ENCODE assay signal across 11 cellular contexts in genomic region chr10:95431900-95432342, GRCh38.
DNase-seq lines count a peak whose midpoint lies in the region; ATAC-seq, FAIRE-seq and TF ChIP-seq lines count a peak whose summit lies in the region.
"Had no signal": no experiment of that assay in that cellular context is flagged by ENCODE, and none has a peak within 500 bp of the region (broad histone marks: within the 10 kb centered on the region; RNA-seq: fewer than 3 reads in every experiment).

No MANE protein-coding gene starts in this region.

- H3K9me3 ChIP-seq in GM12878 (replicated peaks; ENCODE audit: control insufficient read depth, insufficient read depth, low read length) (no peaks in the 10 kb centered on the region), endodermal cell (ENCODE audit: control insufficient read depth, low read length) (no peaks in the 10 kb centered on the region)

- H3K9me3 Mint-ChIP-seq in endodermal cell: no peaks in the 10 kb centered on the region

- no peak overlapping the region for H3K18ac ChIP-seq in mesendoderm (ENCODE audit: low read length)

- no peak overlapping the region for H4K5ac ChIP-seq in mesendoderm (ENCODE audit: low read length)

- H3K4ac ChIP-seq in mesendoderm (ENCODE audit: low read depth, low read length): no peak overlapping the region

- H3K4me2 ChIP-seq in GM12878 (ENCODE audit: control insufficient read depth, insufficient read depth): peak overlapping the region; percentile 11; the same call in 1 of the 2 replicates
- H3K4me2 ChIP-seq in mesendoderm (ENCODE audit: low read length): no peak overlapping the region

- no peak for TF ChIP-seq RAD21 in GM12878 (IDR thresholded peaks at IDR 0.05; ENCODE audit: insufficient read depth, low read depth, low read length)

- H2BK5ac ChIP-seq in mesendoderm (ENCODE audit: low read length): no peak overlapping the region

- 26% methylated on average over 4 of the region's 4 CpGs for WGBS in GM12878 (ENCODE audit: insufficient coverage, insufficient replicate concordance, low lambda C conversion rate, missing lambda C conversion rate)
- WGBS in endodermal cell (ENCODE audit: insufficient coverage in 1 of 2, insufficient read length in 1 of 2), 2 experiments: 67 to 98% methylated on average over 1 to 4 of the region's 4 CpGs
- WGBS in mesendoderm (ENCODE audit: extremely low coverage, insufficient coverage, low lambda C conversion rate): no CpG with 5 or more reads among the region's 4 CpGs

- H3K4me3 ChIP-seq in GM12878: no peak overlapping the region
- H3K4me3 ChIP-seq in endodermal cell (ENCODE audit: low read length): no peak overlapping the region
- no peak overlapping the region for H3K4me3 ChIP-seq in mesendoderm (ENCODE audit: low read length)
- H3K4me3 ChIP-seq: skin epidermis had no signal

- TF ChIP-seq CTCF in GM12878 (IDR thresholded peaks at IDR 0.05 in 2 of 3, conservative IDR thresholded peaks at IDR 0.05 in 1 of 3; ENCODE audit: control insufficient read depth in 2 of 3, extremely low read depth in 1 of 3, insufficient read depth in 1 of 3, low read depth in 3 of 3, low read length in 3 of 3): no peak
- TF ChIP-seq CTCF in endodermal cell (conservative IDR thresholded peaks at IDR 0.05): no peak

- no peak overlapping the region for H3K4me3 Mint-ChIP-seq in endodermal cell

- CTCF ChIA-PET in GM12878 (lab: Yijun Ruan, JAX): interaction anchor here (0.8 to 6.9 kb wide), 12 partner anchors 11 to 170 kb away, joined by 3 to 147 read pairs (median 18); no protein-coding TSS in a partner anchor

- no peak overlapping the region for H2BK15ac ChIP-seq in mesendoderm (replicated peaks; ENCODE audit: low read depth)

- H3K4me1 Mint-ChIP-seq in endodermal cell: peaks cover 16% of the 10 kb centered on the region

- H3K79me2 ChIP-seq in GM12878 (ENCODE audit: control insufficient read depth, insufficient read depth, low read length) (no peaks in the 10 kb centered on the region), mesendoderm (ENCODE audit: control insufficient read depth, insufficient read depth, low read length) (no peaks in the 10 kb centered on the region)

- H3K56ac ChIP-seq in mesendoderm (ENCODE audit: low read length): no peak overlapping the region

- peaks cover 0 to 3% of the 10 kb centered on the region in 2 experiments; a peak in 1 of 4 replicates for H3K27me3 ChIP-seq in GM12878 (replicated peaks in 1 of 2; ENCODE audit: control insufficient read depth in 2 of 2, insufficient read depth in 2 of 2, low read length in 1 of 2)
- no peaks in the 10 kb centered on the region for H3K27me3 ChIP-seq in endodermal cell (ENCODE audit: control insufficient read depth, insufficient read depth, low read length, poor library complexity, severe bottlenecking)
- no peaks in the 10 kb centered on the region for H3K27me3 ChIP-seq in mesendoderm (ENCODE audit: insufficient read depth, low read length, poor library complexity)

- no peak for FAIRE-seq in GM12878 (lab: Jason Lieb, UNC)
- FAIRE-seq: D721Med had no signal

- H3K36me3 ChIP-seq in GM12878 (ENCODE audit: control insufficient read depth in 2 of 2, insufficient read depth in 2 of 2, low read length in 1 of 2) (no peaks in the 10 kb centered on the region), endodermal cell (ENCODE audit: control insufficient read depth, insufficient read depth, low read length) (no peaks in the 10 kb centered on the region), mesendoderm (ENCODE audit: control insufficient read depth, insufficient read depth, low read length) (no peaks in the 10 kb centered on the region)

- TF ChIP-seq POLR2A in GM12878 (IDR thresholded peaks at IDR 0.05; ENCODE audit: low read depth, low read length): no peak

- H2AK5ac ChIP-seq in mesendoderm (ENCODE audit: low read length): no peak overlapping the region

- no peaks in the 10 kb centered on the region for H3K27me3 Mint-ChIP-seq in endodermal cell (ENCODE audit: insufficient read depth)

- H2AFZ ChIP-seq in GM12878 (ENCODE audit: control insufficient read depth, low read depth, low read length): no peak overlapping the region

- RAD21 ChIA-PET in GM12878 (lab: Charles Lee; ENCODE audit: unreplicated experiment): interaction anchor here (1.0 to 4.6 kb wide), 6 partner anchors 13 to 168 kb away, joined by 3 to 54 read pairs (median 14); no protein-coding TSS in a partner anchor

- SMC1A ChIA-PET in GM12878 (lab: Charles Lee; ENCODE audit: uncharacterized antibody, unreplicated experiment): interaction anchor here (0.9 to 5.1 kb wide), 9 partner anchors 12 to 172 kb away, joined by 3 to 81 read pairs (median 12); no protein-coding TSS in a partner anchor

- H3K4me1 ChIP-seq in GM12878 (ENCODE audit: control insufficient read depth, insufficient read depth, low read length): peaks cover 7% of the 10 kb centered on the region
- peaks cover 9% of the 10 kb centered on the region for H3K4me1 ChIP-seq in endodermal cell (ENCODE audit: control insufficient read depth, insufficient read depth, low read length)
- H3K4me1 ChIP-seq in mesendoderm (ENCODE audit: control insufficient read depth, low read depth, low read length): no peaks in the 10 kb centered on the region

- H3K27ac ChIP-seq in GM12878 (ENCODE audit: control insufficient read depth, insufficient read depth) (no peak overlapping the region), endodermal cell (ENCODE audit: low read depth, low read length) (no peak overlapping the region), mesendoderm (ENCODE audit: low read depth, low read length) (no peak overlapping the region)
- H3K27ac ChIP-seq: skin epidermis had no signal

- intact Hi-C loops in GM12878 (cut with micrococcal nuclease; ENCODE audit: unreplicated experiment): loop anchor here (5.0 kb wide), 1 partner anchor 60 kb away; no protein-coding TSS in a partner anchor

- no TSS peak for BruUV-seq in GM12878 (replicated peaks; lab: Mats Ljungman, UMichigan)

- TF ChIP-seq EP300 in GM12878 (IDR thresholded peaks at IDR 0.05; ENCODE audit: borderline replicate concordance in 1 of 2, control insufficient read depth in 1 of 2, low read depth in 2 of 2, low read length in 2 of 2): peak; percentile 60 to 63

- H3K36me3 Mint-ChIP-seq in endodermal cell (ENCODE audit: low read depth): no peaks in the 10 kb centered on the region

- H4K8ac ChIP-seq in mesendoderm (ENCODE audit: low read depth, low read length): no peak overlapping the region

- H3K9ac ChIP-seq in GM12878 (ENCODE audit: control insufficient read depth, insufficient read depth, low read length): no peak overlapping the region
- no peak overlapping the region for H3K9ac ChIP-seq in endodermal cell (ENCODE audit: extremely low read depth, low read length, poor library complexity, severe bottlenecking)
- H3K9ac ChIP-seq in mesendoderm (ENCODE audit: low read length): no peak overlapping the region

- no peaks in the 10 kb centered on the region for H3K79me1 ChIP-seq in mesendoderm (ENCODE audit: low read length)

- DNase-seq in GM12878 (ENCODE audit: low read depth, low spot score): peak; percentile 66
- DNase-seq in renal cortical epithelial cell (ENCODE audit: low read depth): peak; percentile 79
- DNase-seq in endodermal cell: no peak
- no peak for DNase-seq in mesendoderm
- no peak for DNase-seq in NCI-H2227 treated with DMSO at 0.1 percent for 48 hours (lab: John Stamatoyannopoulos, UW)
- no peak for DNase-seq in SK-N-DZ (ENCODE audit: low spot score)
- DNase-seq: dermis blood vessel endothelial cell had no signal

- H3K23ac ChIP-seq in mesendoderm (ENCODE audit: low read length): no peak overlapping the region

- POLR2A ChIA-PET in GM12878 (lab: Charles Lee): interaction anchor here (0.5 kb wide), 1 partner anchor 293 kb away, joined by 3 read pairs; no protein-coding TSS in a partner anchor

- ATAC-seq in GM18858 (IDR thresholded peaks at IDR 0.05; ENCODE audit: unreplicated experiment) (peak; percentile 57), HG02798 (IDR thresholded peaks at IDR 0.05; ENCODE audit: poor library complexity, unreplicated experiment) (peak; percentile 73), GM12878 (peak; percentile 76)

- no peak overlapping the region for H3K27ac Mint-ChIP-seq in endodermal cell

- in situ Hi-C loops in GM12878 (cut with MboI): no loop called here

- H4K20me1 ChIP-seq in GM12878 (ENCODE audit: control insufficient read depth, insufficient read depth): no peaks in the 10 kb centered on the region

- H2BK120ac ChIP-seq in mesendoderm (ENCODE audit: low read depth, low read length): no peak overlapping the region

TF ChIP-seq in GM12878, 131 proteins besides CTCF, POLR2A, EP300 and RAD21 (continues in another document):
- TF ChIP-seq CREB1 (IDR thresholded peaks at IDR 0.05; ENCODE audit: low read depth) (no peak), SMAD5 (IDR thresholded peaks at IDR 0.05; ENCODE audit: low read depth) (no peak), MTA2 (IDR thresholded peaks at IDR 0.05; ENCODE audit: low read depth) (peak; percentile 73), SRF (IDR thresholded peaks at IDR 0.05; ENCODE audit: low read depth in 2 of 2, low read length in 2 of 2) (no peak), ZNF622 (IDR thresholded peaks at IDR 0.05) (no peak), ZNF384 (IDR thresholded peaks at IDR 0.05; ENCODE audit: borderline replicate concordance, low read depth, low read length) (no peak), ETV6 (conservative IDR thresholded peaks at IDR 0.05 in 1 of 2, IDR thresholded peaks at IDR 0.05 in 1 of 2; ENCODE audit: borderline replicate concordance in 1 of 2, low read depth in 1 of 2) (0 out of 4 replicates have a peak, but pooled peaks of 1 of the 2 experiments have one; percentile 47), GABPA (IDR thresholded peaks at IDR 0.05; ENCODE audit: low read depth) (no peak)
- TF ChIP-seq, protein P1, sequence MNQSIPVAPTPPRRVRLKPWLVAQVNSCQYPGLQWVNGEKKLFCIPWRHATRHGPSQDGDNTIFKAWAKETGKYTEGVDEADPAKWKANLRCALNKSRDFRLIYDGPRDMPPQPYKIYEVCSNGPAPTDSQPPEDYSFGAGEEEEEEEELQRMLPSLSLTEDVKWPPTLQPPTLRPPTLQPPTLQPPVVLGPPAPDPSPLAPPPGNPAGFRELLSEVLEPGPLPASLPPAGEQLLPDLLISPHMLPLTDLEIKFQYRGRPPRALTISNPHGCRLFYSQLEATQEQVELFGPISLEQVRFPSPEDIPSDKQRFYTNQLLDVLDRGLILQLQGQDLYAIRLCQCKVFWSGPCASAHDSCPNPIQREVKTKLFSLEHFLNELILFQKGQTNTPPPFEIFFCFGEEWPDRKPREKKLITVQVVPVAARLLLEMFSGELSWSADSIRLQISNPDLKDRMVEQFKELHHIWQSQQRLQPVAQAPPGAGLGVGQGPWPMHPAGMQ (IDR thresholded peaks at IDR 0.05; ENCODE audit: borderline replicate concordance): no peak

Comparison
In these comparisons a context has a peak if more than half of its experiments do, and no peak if none do; other contexts are left out.
1. DNase-seq: peak in GM12878 (single experiment) and renal cortical epithelial cell (single experiment); none in endodermal cell (single experiment), mesendoderm (single experiment), NCI-H2227 treated with DMSO at 0.1 percent for 48 hours (single experiment) and SK-N-DZ (single experiment).
2. Peak in every context shown above with its lines, with median percentiles within 50 percentile points of each other: ATAC-seq.